In genomic region chr15:39585871-39586301, GRCh38 we compare ENCODE assay signal across 14 cellular contexts. TPM values are rescaled to one million over a fixed set of nuclear protein-coding genes. Genes with fewer than 3 reads are reported as not detected.
DNase-seq lines count a peak whose midpoint lies in the region; ATAC-seq and TF ChIP-seq lines count a peak whose summit lies in the region.
"Had no signal": no experiment of that assay in that cellular context is flagged by ENCODE, and none has a peak within 500 bp of the region (broad histone marks: within the 10 kb centered on the region; RNA-seq: fewer than 3 reads in every experiment).

No MANE protein-coding gene starts in this region.

- TF ChIP-seq CTCF in Loucy (conservative IDR thresholded peaks at IDR 0.05; ENCODE audit: low read length), result no peak
- no peak for TF ChIP-seq CTCF in coronary artery (IDR thresholded peaks at IDR 0.05)
- TF ChIP-seq CTCF in transverse colon (IDR thresholded peaks at IDR 0.05), result no peak
- no peak for TF ChIP-seq CTCF in GM10266 (IDR thresholded peaks at IDR 0.05; ENCODE audit: control insufficient read depth, insufficient read depth, low read depth, missing control alignments)

- H3F3A ChIP-seq in Loucy (ENCODE audit: low read depth), result no peaks in the 10 kb centered on the region

- H3K36me3 ChIP-seq in Loucy (ENCODE audit: insufficient read depth, low read length) (no peaks in the 10 kb centered on the region), mesodermal cell (ENCODE audit: control insufficient read depth, insufficient read depth, low read length) (peaks cover 93% of the 10 kb centered on the region), transverse colon (peaks cover 0 to 61% (median 21%) of the 10 kb centered on the region in 4 donors)

- H3K9ac ChIP-seq in Loucy (ENCODE audit: low read depth, low read length, poor library complexity, severe bottlenecking), result no peak overlapping the region
- H3K9ac ChIP-seq: KMS-11 had no signal

- DNase-seq in coronary artery (ENCODE audit: low spot score) (no peak), transverse colon (peak; percentile 19), NCI-H2196 (lab: John Stamatoyannopoulos, UW; ENCODE audit: unreplicated experiment) (no peak), GM10266 (ENCODE audit: extremely low spot score) (no peak)
- DNase-seq: activated CD4-positive, alpha-beta T cell treated with anti-CD3 and anti-CD28 coated beads for 48 hours; activated T-cell treated with anti-CD3 and anti-CD28 coated beads, Interleukin-2, amount 50 U/mL, for 72 hours; COR-L47; NCI-H1930; RPMI8226; stimulated activated CD4-positive, alpha-beta T cell treated with anti-CD3 and anti-CD28 coated beads, Interleukin-4, amount 100 ng/mL, for 1 hour had no signal

- TF ChIP-seq POLR2A in transverse colon (IDR thresholded peaks at IDR 0.05), result no peak

- H3K4me3 ChIP-seq in Loucy (ENCODE audit: low read length, poor library complexity, severe bottlenecking), result no peak overlapping the region
- peak overlapping the region; percentile 86 for H3K4me3 ChIP-seq in coronary artery
- H3K4me3 ChIP-seq in mesodermal cell (ENCODE audit: extremely low read depth, insufficient read depth, low read length, poor library complexity, severe bottlenecking), result peak overlapping the region; percentile 65
- peak overlapping the region in 1 of 4 donors; percentile 16 for H3K4me3 ChIP-seq in transverse colon

- H3K9me2 ChIP-seq in Loucy (replicated peaks; ENCODE audit: low read depth, low read length), result no peaks in the 10 kb centered on the region

- 98 to 100% methylated on average over 2 to 4 of the region's 4 CpGs for WGBS in mesodermal cell (ENCODE audit: insufficient coverage in 2 of 2), 2 experiments
- 26 to 52% methylated on average over 4 of the region's 4 CpGs for WGBS in transverse colon (ENCODE audit: low coverage in 1 of 2), 2 donors

- peaks cover 10% of the 10 kb centered on the region for H3K4me1 ChIP-seq in Loucy (ENCODE audit: insufficient read depth, low read length, poor library complexity, severe bottlenecking)
- H3K4me1 ChIP-seq in mesodermal cell (ENCODE audit: control insufficient read depth, insufficient read depth, low read length, poor library complexity, severe bottlenecking), result peaks cover 35% of the 10 kb centered on the region
- H3K4me1 ChIP-seq in transverse colon, result peaks cover 16 to 75% (median 51%) of the 10 kb centered on the region in 4 donors

- no peaks in the 10 kb centered on the region for H4K20me1 ChIP-seq in Loucy (ENCODE audit: insufficient read depth, low read length, poor library complexity, severe bottlenecking)

- no peak for TF ChIP-seq EP300 in transverse colon (IDR thresholded peaks at IDR 0.05; ENCODE audit: low read depth)

- intact Hi-C loops in transverse colon (cut with DNase I; ENCODE audit: low total_unique reads), result no loop called here

- H3K27me3 ChIP-seq in Loucy (ENCODE audit: insufficient read depth, low read length, poor library complexity, severe bottlenecking), result no peaks in the 10 kb centered on the region
- H3K27me3 ChIP-seq in transverse colon, result no peaks in the 10 kb centered on the region

- in situ Hi-C loops in transverse colon (cut with MboI; ENCODE audit: low pct_ligation_motif_present in 1 of 4, low pct_unique_long_range_greater_than_20kb in 1 of 4, low sequenced_read_pairs in 3 of 4), result loop anchor here (10.0 to 25.0 kb wide), 6 partner anchors 176 to 881 kb away; no protein-coding TSS in a partner anchor

- H3K27ac ChIP-seq in coronary artery, result peak overlapping the region in 1 of 2 donors; percentile 54
- no peak overlapping the region for H3K27ac ChIP-seq in mesodermal cell (ENCODE audit: low read depth, low read length, severe bottlenecking)
- H3K27ac ChIP-seq in transverse colon, result peak overlapping the region; percentile 86 to 97 (median 95)
- H3K27ac ChIP-seq: KMS-11 had no signal

- H3K9me3 ChIP-seq in Loucy (ENCODE audit: insufficient read depth, low read depth, low read length) (no peaks in the 10 kb centered on the region), mesodermal cell (ENCODE audit: control insufficient read depth, low read length) (no peaks in the 10 kb centered on the region), transverse colon (no peaks in the 10 kb centered on the region)

- H2AFZ ChIP-seq in Loucy (ENCODE audit: low read length), result no peak overlapping the region

- ATAC-seq in GM21390 (IDR thresholded peaks at IDR 0.05; ENCODE audit: unreplicated experiment), result no peak
- ATAC-seq: activated T-cell treated with anti-CD3 and anti-CD28 coated beads, Interleukin-2, amount 50 U/mL, for 72 hours had no signal

- H3K4me2 ChIP-seq in Loucy (ENCODE audit: low read depth, low read length, poor library complexity, severe bottlenecking), result peak overlapping the region; percentile 17
- H3K4me2 ChIP-seq: KMS-11 had no signal

- H3K79me2 ChIP-seq in Loucy (ENCODE audit: insufficient read depth, low read length), result no peaks in the 10 kb centered on the region

RNA-seq across cellular contexts. Expression of gene THBS1, which starts 5.0 kb away (rescaled TPM):
- 81.2 TPM for polyA plus RNA-seq in mesodermal cell (2013, experiment 1 of 2)
- 74.4 TPM for polyA plus RNA-seq in mesodermal cell (2013, experiment 2 of 2)
- 100 to 1,000 TPM; 197 to 753 (median 410) TPM for total RNA-seq in transverse colon
